1 cellular context compared by ENCODE assay signal in genomic region chr17:10463402-10463801, GRCh38.
TF ChIP-seq lines count a peak whose summit lies in the region.

No MANE protein-coding gene starts in this region.

TF ChIP-seq in WTC11, 78 proteins besides CTCF, POLR2A, EP300 and RAD21:
- TF ChIP-seq ZNF232 (CRISPR knock-in tag; IDR thresholded peaks at IDR 0.05) = no peak
- TF ChIP-seq ARID4B (CRISPR knock-in tag; IDR thresholded peaks at IDR 0.05; ENCODE audit: borderline replicate concordance) = no peak
- no peak for TF ChIP-seq ATF3 (CRISPR knock-in tag; conservative IDR thresholded peaks at IDR 0.05)
- no peak for TF ChIP-seq ZNF396 (CRISPR knock-in tag; IDR thresholded peaks at IDR 0.05; ENCODE audit: borderline replicate concordance)
- no peak for TF ChIP-seq RELA (CRISPR knock-in tag; IDR thresholded peaks at IDR 0.05; ENCODE audit: borderline replicate concordance)
- no peak for TF ChIP-seq E2F4 (CRISPR knock-in tag; IDR thresholded peaks at IDR 0.05; ENCODE audit: borderline replicate concordance, low read depth)
- no peak for TF ChIP-seq FOXP4 (CRISPR knock-in tag; IDR thresholded peaks at IDR 0.05)
- no peak for TF ChIP-seq ZNF425 (CRISPR knock-in tag; conservative IDR thresholded peaks at IDR 0.05)
- no peak for TF ChIP-seq ZNF671 (CRISPR knock-in tag; IDR thresholded peaks at IDR 0.05)
- no peak for TF ChIP-seq MLX (CRISPR knock-in tag; IDR thresholded peaks at IDR 0.05)
